In the genomic region with DNA sequence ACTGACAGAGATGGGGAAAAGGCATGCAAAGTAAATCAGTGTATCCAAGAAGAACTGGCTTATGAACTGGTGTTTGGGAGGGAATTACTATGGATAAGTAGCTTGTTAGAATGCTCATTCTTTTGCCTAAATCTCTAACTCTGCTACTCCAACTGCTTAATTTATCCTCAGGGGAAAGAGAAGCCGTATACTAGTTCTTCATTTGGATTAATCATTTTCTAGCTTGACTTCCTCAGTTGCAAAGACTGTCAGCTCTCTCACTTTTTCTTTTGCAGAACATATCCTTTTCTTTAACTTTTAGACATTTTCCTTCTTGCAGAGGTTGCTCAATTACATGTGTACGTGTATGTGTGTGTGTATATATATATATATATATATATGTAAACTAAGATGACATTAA, we compare ENCODE assay signal across 16 cellular contexts. TPM values are rescaled to one million over a fixed set of nuclear protein-coding genes. Genes with fewer than 3 reads are reported as not detected.
DNase-seq lines count a peak whose midpoint lies in the region; ATAC-seq, FAIRE-seq and TF ChIP-seq lines count a peak whose summit lies in the region.
"Had no signal": no experiment of that assay in that cellular context is flagged by ENCODE, and none has a peak within 500 bp of the region (broad histone marks: within the 10 kb centered on the region; RNA-seq: fewer than 3 reads in every experiment).

No MANE protein-coding gene starts in this region.

- TF ChIP-seq RAD21 in GM12878 (IDR thresholded peaks at IDR 0.05; ENCODE audit: insufficient read depth, low read depth, low read length) = no peak

- H3K9me3 Mint-ChIP-seq in activated naive CD4-positive, alpha-beta T cell treated with anti-CD3 and anti-CD28 coated beads, Interleukin-2, amount 10 ng/mL, durations not matched to agents 7 days and 5 days = peaks cover 9% of the 10 kb centered on the region
- H3K9me3 Mint-ChIP-seq: type B pancreatic cell had no signal

- no peak for TF ChIP-seq EP300 in GM12878 (IDR thresholded peaks at IDR 0.05; ENCODE audit: borderline replicate concordance in 1 of 2, control insufficient read depth in 1 of 2, low read depth in 2 of 2, low read length in 2 of 2)

- no peak overlapping the region for H2AFZ ChIP-seq in GM12878 (ENCODE audit: control insufficient read depth, low read depth, low read length)

- ATAC-seq in HG03175 (IDR thresholded peaks at IDR 0.05; ENCODE audit: unreplicated experiment) (peak; percentile 58), GM12878 (peak; percentile 34; the same call in 1 of the 3 replicates), upper lobe of right lung (no peak), gastrocnemius medialis (no peak)

- no peak overlapping the region for H3K27ac ChIP-seq in GM12878 (ENCODE audit: control insufficient read depth, insufficient read depth)
- peak overlapping the region; percentile 33 for H3K27ac ChIP-seq in upper lobe of right lung
- no peak overlapping the region for H3K27ac ChIP-seq in gastrocnemius medialis

- H3K27ac Mint-ChIP-seq in activated naive CD4-positive, alpha-beta T cell treated with anti-CD3 and anti-CD28 coated beads, Interleukin-2, amount 10 ng/mL, durations not matched to agents 7 days and 5 days = peak overlapping the region; percentile 72
- H3K27ac Mint-ChIP-seq: type B pancreatic cell had no signal

- peak overlapping the region; percentile 5 for H3K4me3 Mint-ChIP-seq in activated naive CD4-positive, alpha-beta T cell treated with anti-CD3 and anti-CD28 coated beads, Interleukin-2, amount 10 ng/mL, durations not matched to agents 7 days and 5 days
- H3K4me3 Mint-ChIP-seq: type B pancreatic cell had no signal

- FAIRE-seq in GM12878 (lab: Jason Lieb, UNC) = peak; percentile 54
- FAIRE-seq: H1, TTC549 had no signal

- H3K4me1 ChIP-seq in GM12878 (ENCODE audit: control insufficient read depth, insufficient read depth, low read length) (no peaks in the 10 kb centered on the region), upper lobe of right lung (peaks cover 7% of the 10 kb centered on the region), gastrocnemius medialis (no peaks in the 10 kb centered on the region)

- no peak for TF ChIP-seq POLR2A in GM12878 (IDR thresholded peaks at IDR 0.05; ENCODE audit: low read depth, low read length)
- no peak for TF ChIP-seq POLR2A in gastrocnemius medialis (IDR thresholded peaks at IDR 0.05)

- H3K79me2 ChIP-seq in GM12878 (ENCODE audit: control insufficient read depth, insufficient read depth, low read length) = no peaks in the 10 kb centered on the region

- no peak for TF ChIP-seq CTCF in GM12878 (IDR thresholded peaks at IDR 0.05 in 2 of 3, conservative IDR thresholded peaks at IDR 0.05 in 1 of 3; ENCODE audit: control insufficient read depth in 2 of 3, extremely low read depth in 1 of 3, insufficient read depth in 1 of 3, low read depth in 3 of 3, low read length in 3 of 3)
- no peak for TF ChIP-seq CTCF in upper lobe of right lung (IDR thresholded peaks at IDR 0.05)
- TF ChIP-seq CTCF in gastrocnemius medialis (IDR thresholded peaks at IDR 0.05 in 4 of 5, conservative IDR thresholded peaks at IDR 0.05 in 1 of 5) = no peak

- SMC1A ChIA-PET in GM12878 (lab: Charles Lee; ENCODE audit: uncharacterized antibody, unreplicated experiment) = interaction anchor here (0.9 to 1.5 kb wide), 5 partner anchors 8 to 60 kb away, joined by 3 to 6 read pairs (median 4); no protein-coding TSS in a partner anchor

- no peak overlapping the region for H3K4me2 ChIP-seq in GM12878 (ENCODE audit: control insufficient read depth, insufficient read depth)

- RAD21 ChIA-PET in GM12878 (lab: Charles Lee; ENCODE audit: unreplicated experiment) = interaction anchor here (0.9 to 1.6 kb wide), 2 partner anchors 9 to 13 kb away, joined by 3 to 6 read pairs; no protein-coding TSS in a partner anchor

- peaks cover 49% of the 10 kb centered on the region for H3K36me3 Mint-ChIP-seq in activated naive CD4-positive, alpha-beta T cell treated with anti-CD3 and anti-CD28 coated beads, Interleukin-2, amount 10 ng/mL, durations not matched to agents 7 days and 5 days
- H3K36me3 Mint-ChIP-seq: type B pancreatic cell had no signal

- peaks cover 87% of the 10 kb centered on the region for H3K4me1 Mint-ChIP-seq in activated naive CD4-positive, alpha-beta T cell treated with anti-CD3 and anti-CD28 coated beads, Interleukin-2, amount 10 ng/mL, durations not matched to agents 7 days and 5 days

- no peaks in the 10 kb centered on the region for H3K9me3 ChIP-seq in GM12878 (replicated peaks; ENCODE audit: control insufficient read depth, insufficient read depth, low read length)
- no peaks in the 10 kb centered on the region for H3K9me3 ChIP-seq in upper lobe of right lung
- H3K9me3 ChIP-seq in gastrocnemius medialis = no peaks in the 10 kb centered on the region

- H3K27me3 Mint-ChIP-seq in activated naive CD4-positive, alpha-beta T cell treated with anti-CD3 and anti-CD28 coated beads, Interleukin-2, amount 10 ng/mL, durations not matched to agents 7 days and 5 days = no peaks in the 10 kb centered on the region

- no peaks in the 10 kb centered on the region for H4K20me1 ChIP-seq in GM12878 (ENCODE audit: control insufficient read depth, insufficient read depth)

- in situ Hi-C loops in GM12878 (cut with MboI) = no loop called here
- in situ Hi-C loops in gastrocnemius medialis (cut with MboI; ENCODE audit: low sequenced_read_pairs in 4 of 4) = no loop called here

- H3K4me3 ChIP-seq in GM12878 (no peak overlapping the region), upper lobe of right lung (no peak overlapping the region), gastrocnemius medialis (no peak overlapping the region)

- intact Hi-C loops in GM12878 (cut with micrococcal nuclease; ENCODE audit: unreplicated experiment) = no loop called here
- intact Hi-C loops in upper lobe of right lung (cut with DNase I) = no loop called here
- intact Hi-C loops in gastrocnemius medialis (cut with DNase I; ENCODE audit: low total_unique reads) = no loop called here

- H3K27me3 ChIP-seq in GM12878 (replicated peaks in 1 of 2; ENCODE audit: control insufficient read depth in 2 of 2, insufficient read depth in 2 of 2, low read length in 1 of 2) (no peaks in the 10 kb centered on the region), upper lobe of right lung (no peaks in the 10 kb centered on the region), gastrocnemius medialis (no peaks in the 10 kb centered on the region)

- no TSS peak for BruUV-seq in GM12878 (replicated peaks; lab: Mats Ljungman, UMichigan)

- WGBS in GM12878 (ENCODE audit: insufficient coverage, insufficient replicate concordance, low lambda C conversion rate, missing lambda C conversion rate) = 0% methylated on average over 2 of the region's 2 CpGs

- POLR2A ChIA-PET in GM12878 (lab: Charles Lee) = no interaction called here

- H3K9ac ChIP-seq in GM12878 (ENCODE audit: control insufficient read depth, insufficient read depth, low read length) = no peak overlapping the region

- no peak for DNase-seq in activated naive CD4-positive, alpha-beta T cell treated with anti-CD3 and anti-CD28 coated beads, Interleukin-2, amount 10 ng/mL, durations not matched to agents 7 days and 5 days
- no peak for DNase-seq in activated naive CD4-positive, alpha-beta T cell treated with anti-CD3 and anti-CD28 coated beads, Interleukin-2, amount 50 U/mL, for 16 hours
- DNase-seq in GM12878 (ENCODE audit: low read depth, low spot score) (no peak), upper lobe of right lung (no peak), T1000 (lab: John Stamatoyannopoulos, UW) (no peak), globus pallidus (ENCODE audit: low spot score) (no peak), gastrocnemius medialis (no peak)
- DNase-seq: activated CD8-positive, alpha-beta memory T cell treated with anti-CD3 and anti-CD28 coated beads, Interleukin-2, amount 50 U/mL, for 48 hours; foreskin fibroblast; NCI-H2081 treated with DMSO at 0.1 percent for 48 hours; NCI-H82; Right ventricle myocardium superior had no signal

- CTCF ChIA-PET in activated naive CD4-positive, alpha-beta T cell treated with anti-CD3 and anti-CD28 coated beads, Interleukin-2, amount 10 ng/mL, durations not matched to agents 7 days and 5 days (lab: Charles Lee) = interaction anchor here (0.7 to 1.5 kb wide), 5 partner anchors 9 to 60 kb away, joined by 3 to 5 read pairs (median 3); no protein-coding TSS in a partner anchor
- CTCF ChIA-PET in GM12878 (lab: Yijun Ruan, JAX) = interaction anchor here (0.9 to 1.6 kb wide), 2 partner anchors 33 to 123 kb away, joined by 3 to 4 read pairs; no protein-coding TSS in a partner anchor

- H3K36me3 ChIP-seq in GM12878 (ENCODE audit: control insufficient read depth in 2 of 2, insufficient read depth in 2 of 2, low read length in 1 of 2) = no peaks in the 10 kb centered on the region
- H3K36me3 ChIP-seq in upper lobe of right lung = no peaks in the 10 kb centered on the region
- H3K36me3 ChIP-seq in gastrocnemius medialis = no peaks in the 10 kb centered on the region

TF ChIP-seq in GM12878, 131 proteins besides CTCF, POLR2A, EP300 and RAD21 (continues in another document):
- no peak for TF ChIP-seq HDGF (IDR thresholded peaks at IDR 0.05)
- no peak for TF ChIP-seq STAT3 (IDR thresholded peaks at IDR 0.05; ENCODE audit: low read depth, low read length)
- TF ChIP-seq PML (IDR thresholded peaks at IDR 0.05; ENCODE audit: low read length) = no peak
- TF ChIP-seq BRCA1 (IDR thresholded peaks at IDR 0.05; ENCODE audit: low read depth, low read length) = no peak
- TF ChIP-seq ATF7 (IDR thresholded peaks at IDR 0.05; ENCODE audit: low read depth) = no peak
- TF ChIP-seq CREM (IDR thresholded peaks at IDR 0.05; ENCODE audit: low read depth) = no peak
- TF ChIP-seq ZNF207 (IDR thresholded peaks at IDR 0.05; ENCODE audit: borderline replicate concordance) = no peak
- TF ChIP-seq TCF12 (IDR thresholded peaks at IDR 0.05; ENCODE audit: low read depth, low read length) = no peak

RNA-seq across cellular contexts. Expression of gene GPRIN3, which starts 21.9 kb away (rescaled TPM):
- total RNA-seq in GM12878 (2013; cell fraction: nucleolus; rRNA removed) = not detected in 2 replicates
- total RNA-seq in GM12878 (2014; rRNA removed) = not detected in 2 replicates
- not detected in 2 replicates for total RNA-seq in GM12878 (2014; rRNA removed; fragmentation: Illumina TruSeq; extraction: Trizol)
- total RNA-seq in GM12878 (2021) = 0.03 and 0.05 TPM in 2 replicates
- 0.04 TPM for polyA plus RNA-seq in GM12878 (2011; ENCODE audit: low read depth)
- under 0.01 TPM in 2 replicates for polyA plus RNA-seq in GM12878 (2011; rRNA removed)
- under 0.01 TPM in 1 of 2 replicates, not detected in the other for polyA plus RNA-seq in GM12878 (2011; cell fraction: cytosol; rRNA removed)
- 0.01 TPM in 1 of 2 replicates, not detected in the other for polyA plus RNA-seq in GM12878 (2011; cell fraction: nucleus; rRNA removed)
- 0.01 and 0.04 TPM in 2 replicates for polyA plus RNA-seq in GM12878 (2012)
- polyA plus RNA-seq in GM12878 (2014; fragmentation: Illumina TruSeq; extraction: Trizol) = under 0.01 TPM in 1 of 2 replicates, not detected in the other
- not detected for polyA plus RNA-seq in GM12878 (2014; fragmentation: Nextera tagmentation; extraction: Ambion mirVana)
- not detected in 2 replicates for polyA plus RNA-seq in GM12878 (2014; rRNA removed)
- polyA plus RNA-seq in GM12878 (2016; fragmentation: Nextera tagmentation; extraction: Ambion mirVana) = under 1 TPM in 1 of 2 experiments, not detected in 1; 0.01 TPM
- 0.05 TPM in 1 of 2 replicates, not detected in the other for polyA minus RNA-seq in GM12878 (2011; rRNA and poly(A)+ RNA removed)
- polyA minus RNA-seq in GM12878 (2011; cell fraction: cytosol; rRNA and poly(A)+ RNA removed) = not detected in 2 replicates
- not detected in 2 replicates for polyA minus RNA-seq in GM12878 (2011; cell fraction: nucleus; rRNA and poly(A)+ RNA removed)
- total RNA-seq in upper lobe of right lung = 25.2 TPM
- 1 to 10 TPM; 1.2 to 3.1 (median 1.8) TPM for total RNA-seq in gastrocnemius medialis

Comparison
In these comparisons a context has a peak if more than half of its experiments do, and no peak if none do; other contexts are left out.
1. ATAC-seq: peak in HG03175 (single experiment) and GM12878 (single experiment); none in upper lobe of right lung (single experiment) and gastrocnemius medialis (0 of 2).